Comparison of ENCODE assay signal across 1 cellular context in the genomic region with DNA sequence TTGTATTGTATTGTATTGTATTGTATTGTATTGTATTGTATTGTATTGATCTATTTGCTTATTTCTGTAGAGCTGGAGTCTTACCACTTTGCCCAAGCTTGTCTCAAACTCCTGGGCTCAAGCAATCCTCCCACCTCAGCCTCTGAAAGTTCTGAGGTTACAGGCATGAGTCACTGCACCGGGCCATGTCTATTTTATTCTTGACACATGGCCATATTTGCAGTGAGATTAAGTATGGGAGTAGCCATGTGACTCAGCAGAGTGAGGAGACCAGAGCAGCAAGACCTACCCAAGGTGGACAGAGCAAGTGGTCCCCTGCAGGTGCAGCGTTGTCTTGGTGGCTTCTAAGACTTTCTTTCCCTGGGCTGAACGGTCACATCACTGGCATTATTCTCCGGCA.
TF ChIP-seq lines count a peak whose summit lies in the region.

No MANE protein-coding gene starts in this region.

TF ChIP-seq in K562, 482 proteins besides CTCF, POLR2A, EP300 and RAD21 (continued from another document and continues in another):
- TF ChIP-seq, protein P1, sequence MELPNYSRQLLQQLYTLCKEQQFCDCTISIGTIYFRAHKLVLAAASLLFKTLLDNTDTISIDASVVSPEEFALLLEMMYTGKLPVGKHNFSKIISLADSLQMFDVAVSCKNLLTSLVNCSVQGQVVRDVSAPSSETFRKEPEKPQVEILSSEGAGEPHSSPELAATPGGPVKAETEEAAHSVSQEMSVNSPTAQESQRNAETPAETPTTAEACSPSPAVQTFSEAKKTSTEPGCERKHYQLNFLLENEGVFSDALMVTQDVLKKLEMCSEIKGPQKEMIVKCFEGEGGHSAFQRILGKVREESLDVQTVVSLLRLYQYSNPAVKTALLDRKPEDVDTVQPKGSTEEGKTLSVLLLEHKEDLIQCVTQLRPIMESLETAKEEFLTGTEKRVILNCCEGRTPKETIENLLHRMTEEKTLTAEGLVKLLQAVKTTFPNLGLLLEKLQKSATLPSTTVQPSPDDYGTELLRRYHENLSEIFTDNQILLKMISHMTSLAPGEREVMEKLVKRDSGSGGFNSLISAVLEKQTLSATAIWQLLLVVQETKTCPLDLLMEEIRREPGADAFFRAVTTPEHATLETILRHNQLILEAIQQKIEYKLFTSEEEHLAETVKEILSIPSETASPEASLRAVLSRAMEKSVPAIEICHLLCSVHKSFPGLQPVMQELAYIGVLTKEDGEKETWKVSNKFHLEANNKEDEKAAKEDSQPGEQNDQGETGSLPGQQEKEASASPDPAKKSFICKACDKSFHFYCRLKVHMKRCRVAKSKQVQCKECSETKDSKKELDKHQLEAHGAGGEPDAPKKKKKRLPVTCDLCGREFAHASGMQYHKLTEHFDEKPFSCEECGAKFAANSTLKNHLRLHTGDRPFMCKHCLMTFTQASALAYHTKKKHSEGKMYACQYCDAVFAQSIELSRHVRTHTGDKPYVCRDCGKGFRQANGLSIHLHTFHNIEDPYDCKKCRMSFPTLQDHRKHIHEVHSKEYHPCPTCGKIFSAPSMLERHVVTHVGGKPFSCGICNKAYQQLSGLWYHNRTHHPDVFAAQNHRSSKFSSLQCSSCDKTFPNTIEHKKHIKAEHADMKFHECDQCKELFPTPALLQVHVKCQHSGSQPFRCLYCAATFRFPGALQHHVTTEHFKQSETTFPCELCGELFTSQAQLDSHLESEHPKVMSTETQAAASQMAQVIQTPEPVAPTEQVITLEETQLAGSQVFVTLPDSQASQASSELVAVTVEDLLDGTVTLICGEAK (IDR thresholded peaks at IDR 0.05), result no peak
- TF ChIP-seq, protein P1 (CRISPR knock-in tag; IDR thresholded peaks at IDR 0.05), result no peak
- TF ChIP-seq JUND (IDR thresholded peaks at IDR 0.05; ENCODE audit: borderline replicate concordance, low read depth, low read length) (peak; percentile 95), JUND (tag; IDR thresholded peaks at IDR 0.05; ENCODE audit: borderline replicate concordance, low read depth, low read length) (peak; percentile 91; the same call in 2 of the 3 replicates), SIRT6 (IDR thresholded peaks at IDR 0.05; ENCODE audit: low read depth, low read length) (no peak), SAP30 (IDR thresholded peaks at IDR 0.05; ENCODE audit: borderline replicate concordance, insufficient read depth, low read depth, low read length, poor library complexity, severe bottlenecking) (no peak), CREBBP (IDR thresholded peaks at IDR 0.05; ENCODE audit: low read depth, low read length) (no peak), CCNT2 (IDR thresholded peaks at IDR 0.05; ENCODE audit: borderline replicate concordance, extremely low read depth, insufficient read length, low read depth, low read length) (no peak), ZNF23 (CRISPR knock-in tag; IDR thresholded peaks at IDR 0.05) (no peak), HSF4 (CRISPR knock-in tag; IDR thresholded peaks at IDR 0.05; ENCODE audit: borderline replicate concordance) (no peak), ZNF561 (CRISPR knock-in tag; conservative IDR thresholded peaks at IDR 0.05) (no peak), XRCC4 (IDR thresholded peaks at IDR 0.05; ENCODE audit: extremely low read depth, insufficient read depth, insufficient read length) (no peak), RB1 (IDR thresholded peaks at IDR 0.05; ENCODE audit: low read depth) (no peak), HLTF (IDR thresholded peaks at IDR 0.05) (no peak), HNRNPLL (IDR thresholded peaks at IDR 0.05; ENCODE audit: low read depth, low read length, poor library complexity, severe bottlenecking) (no peak)
- TF ChIP-seq, protein P2, sequence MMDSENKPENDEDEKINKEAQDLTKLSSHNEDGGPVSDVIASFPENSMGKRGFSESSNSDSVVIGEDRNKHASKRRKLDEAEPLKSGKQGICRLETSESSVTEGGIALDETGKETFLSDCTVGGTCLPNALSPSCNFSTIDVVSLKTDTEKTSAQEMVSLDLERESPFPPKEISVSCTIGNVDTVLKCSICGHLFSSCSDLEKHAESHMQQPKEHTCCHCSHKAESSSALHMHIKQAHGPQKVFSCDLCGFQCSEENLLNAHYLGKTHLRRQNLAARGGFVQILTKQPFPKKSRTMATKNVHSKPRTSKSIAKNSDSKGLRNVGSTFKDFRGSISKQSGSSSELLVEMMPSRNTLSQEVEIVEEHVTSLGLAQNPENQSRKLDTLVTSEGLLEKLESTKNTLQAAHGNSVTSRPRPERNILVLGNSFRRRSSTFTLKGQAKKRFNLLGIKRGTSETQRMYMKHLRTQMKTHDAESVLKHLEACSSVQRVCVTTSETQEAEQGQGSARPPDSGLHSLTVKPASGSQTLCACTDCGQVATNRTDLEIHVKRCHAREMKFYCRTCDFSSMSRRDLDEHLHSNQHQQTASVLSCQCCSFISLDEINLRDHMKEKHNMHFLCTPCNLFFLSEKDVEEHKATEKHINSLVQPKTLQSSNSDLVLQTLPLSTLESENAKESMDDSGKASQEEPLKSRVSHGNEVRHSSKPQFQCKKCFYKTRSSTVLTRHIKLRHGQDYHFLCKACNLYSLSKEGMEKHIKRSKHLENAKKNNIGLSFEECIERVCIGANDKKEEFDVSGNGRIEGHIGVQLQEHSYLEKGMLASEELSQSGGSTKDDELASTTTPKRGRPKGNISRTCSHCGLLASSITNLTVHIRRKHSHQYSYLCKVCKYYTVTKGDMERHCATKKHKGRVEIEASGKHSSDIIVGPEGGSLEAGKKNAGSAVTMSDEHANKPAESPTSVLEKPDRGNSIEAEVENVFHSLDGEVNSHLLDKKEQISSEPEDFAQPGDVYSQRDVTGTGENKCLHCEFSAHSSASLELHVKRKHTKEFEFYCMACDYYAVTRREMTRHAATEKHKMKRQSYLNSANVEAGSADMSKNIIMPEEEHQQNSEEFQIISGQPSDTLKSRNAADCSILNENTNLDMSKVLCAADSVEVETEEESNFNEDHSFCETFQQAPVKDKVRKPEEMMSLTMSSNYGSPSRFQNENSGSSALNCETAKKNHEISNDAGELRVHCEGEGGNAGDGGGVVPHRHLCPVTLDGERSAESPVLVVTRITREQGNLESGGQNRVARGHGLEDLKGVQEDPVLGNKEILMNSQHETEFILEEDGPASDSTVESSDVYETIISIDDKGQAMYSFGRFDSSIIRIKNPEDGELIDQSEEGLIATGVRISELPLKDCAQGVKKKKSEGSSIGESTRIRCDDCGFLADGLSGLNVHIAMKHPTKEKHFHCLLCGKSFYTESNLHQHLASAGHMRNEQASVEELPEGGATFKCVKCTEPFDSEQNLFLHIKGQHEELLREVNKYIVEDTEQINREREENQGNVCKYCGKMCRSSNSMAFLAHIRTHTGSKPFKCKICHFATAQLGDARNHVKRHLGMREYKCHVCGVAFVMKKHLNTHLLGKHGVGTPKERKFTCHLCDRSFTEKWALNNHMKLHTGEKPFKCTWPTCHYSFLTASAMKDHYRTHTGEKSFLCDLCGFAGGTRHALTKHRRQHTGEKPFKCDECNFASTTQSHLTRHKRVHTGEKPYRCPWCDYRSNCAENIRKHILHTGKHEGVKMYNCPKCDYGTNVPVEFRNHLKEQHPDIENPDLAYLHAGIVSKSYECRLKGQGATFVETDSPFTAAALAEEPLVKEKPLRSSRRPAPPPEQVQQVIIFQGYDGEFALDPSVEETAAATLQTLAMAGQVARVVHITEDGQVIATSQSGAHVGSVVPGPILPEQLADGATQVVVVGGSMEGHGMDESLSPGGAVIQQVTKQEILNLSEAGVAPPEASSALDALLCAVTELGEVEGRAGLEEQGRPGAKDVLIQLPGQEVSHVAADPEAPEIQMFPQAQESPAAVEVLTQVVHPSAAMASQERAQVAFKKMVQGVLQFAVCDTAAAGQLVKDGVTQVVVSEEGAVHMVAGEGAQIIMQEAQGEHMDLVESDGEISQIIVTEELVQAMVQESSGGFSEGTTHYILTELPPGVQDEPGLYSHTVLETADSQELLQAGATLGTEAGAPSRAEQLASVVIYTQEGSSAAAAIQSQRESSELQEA (IDR thresholded peaks at IDR 0.05; ENCODE audit: low read depth), result no peak
- TF ChIP-seq, protein P3, sequence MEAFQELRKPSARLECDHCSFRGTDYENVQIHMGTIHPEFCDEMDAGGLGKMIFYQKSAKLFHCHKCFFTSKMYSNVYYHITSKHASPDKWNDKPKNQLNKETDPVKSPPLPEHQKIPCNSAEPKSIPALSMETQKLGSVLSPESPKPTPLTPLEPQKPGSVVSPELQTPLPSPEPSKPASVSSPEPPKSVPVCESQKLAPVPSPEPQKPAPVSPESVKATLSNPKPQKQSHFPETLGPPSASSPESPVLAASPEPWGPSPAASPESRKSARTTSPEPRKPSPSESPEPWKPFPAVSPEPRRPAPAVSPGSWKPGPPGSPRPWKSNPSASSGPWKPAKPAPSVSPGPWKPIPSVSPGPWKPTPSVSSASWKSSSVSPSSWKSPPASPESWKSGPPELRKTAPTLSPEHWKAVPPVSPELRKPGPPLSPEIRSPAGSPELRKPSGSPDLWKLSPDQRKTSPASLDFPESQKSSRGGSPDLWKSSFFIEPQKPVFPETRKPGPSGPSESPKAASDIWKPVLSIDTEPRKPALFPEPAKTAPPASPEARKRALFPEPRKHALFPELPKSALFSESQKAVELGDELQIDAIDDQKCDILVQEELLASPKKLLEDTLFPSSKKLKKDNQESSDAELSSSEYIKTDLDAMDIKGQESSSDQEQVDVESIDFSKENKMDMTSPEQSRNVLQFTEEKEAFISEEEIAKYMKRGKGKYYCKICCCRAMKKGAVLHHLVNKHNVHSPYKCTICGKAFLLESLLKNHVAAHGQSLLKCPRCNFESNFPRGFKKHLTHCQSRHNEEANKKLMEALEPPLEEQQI (IDR thresholded peaks at IDR 0.05), result peak; percentile 43; the same call in 1 of the 2 replicates
- TF ChIP-seq, protein P4, sequence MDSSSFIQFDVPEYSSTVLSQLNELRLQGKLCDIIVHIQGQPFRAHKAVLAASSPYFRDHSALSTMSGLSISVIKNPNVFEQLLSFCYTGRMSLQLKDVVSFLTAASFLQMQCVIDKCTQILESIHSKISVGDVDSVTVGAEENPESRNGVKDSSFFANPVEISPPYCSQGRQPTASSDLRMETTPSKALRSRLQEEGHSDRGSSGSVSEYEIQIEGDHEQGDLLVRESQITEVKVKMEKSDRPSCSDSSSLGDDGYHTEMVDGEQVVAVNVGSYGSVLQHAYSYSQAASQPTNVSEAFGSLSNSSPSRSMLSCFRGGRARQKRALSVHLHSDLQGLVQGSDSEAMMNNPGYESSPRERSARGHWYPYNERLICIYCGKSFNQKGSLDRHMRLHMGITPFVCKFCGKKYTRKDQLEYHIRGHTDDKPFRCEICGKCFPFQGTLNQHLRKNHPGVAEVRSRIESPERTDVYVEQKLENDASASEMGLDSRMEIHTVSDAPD (CRISPR knock-in tag; IDR thresholded peaks at IDR 0.05), result no peak
- TF ChIP-seq, protein P5, sequence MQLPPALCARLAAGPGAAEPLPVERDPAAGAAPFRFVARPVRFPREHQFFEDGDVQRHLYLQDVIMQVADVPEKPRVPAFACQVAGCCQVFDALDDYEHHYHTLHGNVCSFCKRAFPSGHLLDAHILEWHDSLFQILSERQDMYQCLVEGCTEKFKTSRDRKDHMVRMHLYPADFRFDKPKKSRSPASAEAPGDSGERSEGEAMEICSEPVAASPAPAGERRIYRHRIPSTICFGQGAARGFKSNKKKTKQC (CRISPR knock-in tag; IDR thresholded peaks at IDR 0.05), result no peak
- TF ChIP-seq, protein P6, sequence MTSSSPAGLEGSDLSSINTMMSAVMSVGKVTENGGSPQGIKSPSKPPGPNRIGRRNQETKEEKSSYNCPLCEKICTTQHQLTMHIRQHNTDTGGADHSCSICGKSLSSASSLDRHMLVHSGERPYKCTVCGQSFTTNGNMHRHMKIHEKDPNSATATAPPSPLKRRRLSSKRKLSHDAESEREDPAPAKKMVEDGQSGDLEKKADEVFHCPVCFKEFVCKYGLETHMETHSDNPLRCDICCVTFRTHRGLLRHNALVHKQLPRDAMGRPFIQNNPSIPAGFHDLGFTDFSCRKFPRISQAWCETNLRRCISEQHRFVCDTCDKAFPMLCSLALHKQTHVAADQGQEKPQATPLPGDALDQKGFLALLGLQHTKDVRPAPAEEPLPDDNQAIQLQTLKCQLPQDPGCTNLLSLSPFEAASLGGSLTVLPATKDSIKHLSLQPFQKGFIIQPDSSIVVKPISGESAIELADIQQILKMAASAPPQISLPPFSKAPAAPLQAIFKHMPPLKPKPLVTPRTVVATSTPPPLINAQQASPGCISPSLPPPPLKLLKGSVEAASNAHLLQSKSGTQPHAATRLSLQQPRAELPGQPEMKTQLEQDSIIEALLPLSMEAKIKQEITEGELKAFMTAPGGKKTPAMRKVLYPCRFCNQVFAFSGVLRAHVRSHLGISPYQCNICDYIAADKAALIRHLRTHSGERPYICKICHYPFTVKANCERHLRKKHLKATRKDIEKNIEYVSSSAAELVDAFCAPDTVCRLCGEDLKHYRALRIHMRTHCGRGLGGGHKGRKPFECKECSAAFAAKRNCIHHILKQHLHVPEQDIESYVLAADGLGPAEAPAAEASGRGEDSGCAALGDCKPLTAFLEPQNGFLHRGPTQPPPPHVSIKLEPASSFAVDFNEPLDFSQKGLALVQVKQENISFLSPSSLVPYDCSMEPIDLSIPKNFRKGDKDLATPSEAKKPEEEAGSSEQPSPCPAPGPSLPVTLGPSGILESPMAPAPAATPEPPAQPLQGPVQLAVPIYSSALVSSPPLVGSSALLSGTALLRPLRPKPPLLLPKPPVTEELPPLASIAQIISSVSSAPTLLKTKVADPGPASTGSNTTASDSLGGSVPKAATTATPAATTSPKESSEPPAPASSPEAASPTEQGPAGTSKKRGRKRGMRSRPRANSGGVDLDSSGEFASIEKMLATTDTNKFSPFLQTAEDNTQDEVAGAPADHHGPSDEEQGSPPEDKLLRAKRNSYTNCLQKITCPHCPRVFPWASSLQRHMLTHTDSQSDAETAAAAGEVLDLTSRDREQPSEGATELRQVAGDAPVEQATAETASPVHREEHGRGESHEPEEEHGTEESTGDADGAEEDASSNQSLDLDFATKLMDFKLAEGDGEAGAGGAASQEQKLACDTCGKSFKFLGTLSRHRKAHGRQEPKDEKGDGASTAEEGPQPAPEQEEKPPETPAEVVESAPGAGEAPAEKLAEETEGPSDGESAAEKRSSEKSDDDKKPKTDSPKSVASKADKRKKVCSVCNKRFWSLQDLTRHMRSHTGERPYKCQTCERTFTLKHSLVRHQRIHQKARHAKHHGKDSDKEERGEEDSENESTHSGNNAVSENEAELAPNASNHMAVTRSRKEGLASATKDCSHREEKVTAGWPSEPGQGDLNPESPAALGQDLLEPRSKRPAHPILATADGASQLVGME (CRISPR knock-in tag; IDR thresholded peaks at IDR 0.05), result no peak
